Comparison of ENCODE assay signal across 16 cellular contexts in genomic region chr11:129281471-129282268, GRCh38.
DNase-seq lines count a peak whose midpoint lies in the region; ATAC-seq and TF ChIP-seq lines count a peak whose summit lies in the region.
"Had no signal": no experiment of that assay in that cellular context is flagged by ENCODE, and none has a peak within 500 bp of the region (broad histone marks: within the 10 kb centered on the region; RNA-seq: fewer than 3 reads in every experiment).

No MANE protein-coding gene starts in this region.

- peaks cover 7% of the 10 kb centered on the region for H4K20me1 ChIP-seq in GM23338 (replicated peaks; ENCODE audit: insufficient read depth)

- H3K9me3 ChIP-seq in CD4-positive, alpha-beta T cell (ENCODE audit: control insufficient read depth, low read length) = no peaks in the 10 kb centered on the region
- H3K9me3 ChIP-seq: SJSA1 had no signal

- TF ChIP-seq CTCF in CD4-positive, alpha-beta T cell (IDR thresholded peaks at IDR 0.05) = no peak
- no peak for TF ChIP-seq CTCF in GM23338 (conservative IDR thresholded peaks at IDR 0.05; ENCODE audit: low read depth in 2 of 2)
- TF ChIP-seq CTCF in nephron (IDR thresholded peaks at IDR 0.05; ENCODE audit: unreplicated experiment in 3 of 3) = no peak

- H3K4me3 Mint-ChIP-seq in CD4-positive, alpha-beta T cell = peak overlapping the region; percentile 22
- H3K4me3 Mint-ChIP-seq in GM23338 = no peak overlapping the region
- peak overlapping the region; percentile 33 to 73 (median 48) for H3K4me3 Mint-ChIP-seq in nephron

- no peaks in the 10 kb centered on the region for H3K9me2 ChIP-seq in GM23338 (ENCODE audit: insufficient read depth)

- peaks cover 17% of the 10 kb centered on the region for H3K27me3 ChIP-seq in CD4-positive, alpha-beta T cell (ENCODE audit: control insufficient read depth, insufficient read depth, low read length)
- peaks cover 23% of the 10 kb centered on the region for H3K27me3 ChIP-seq in GM23338 (ENCODE audit: insufficient read depth)
- H3K27me3 ChIP-seq: SJSA1 had no signal

- peaks cover 59% of the 10 kb centered on the region for H3K4me1 ChIP-seq in GM23338 (ENCODE audit: insufficient read depth)

- H3K4me2 ChIP-seq in GM23338 = peak overlapping the region; percentile 73
- H3K4me2 ChIP-seq: KMS-11 had no signal

- no peak overlapping the region; the same call in 1 of the 2 replicates for H3K4me3 ChIP-seq in GM23338
- H3K4me3 ChIP-seq: SJSA1 had no signal

- H3K27ac ChIP-seq in CD4-positive, alpha-beta T cell (ENCODE audit: low read depth, low read length) = no peak overlapping the region
- no peak overlapping the region for H3K27ac ChIP-seq in GM23338 (ENCODE audit: low read depth)
- H3K27ac ChIP-seq: C4-2B, KMS-11, SJSA1 had no signal

- POLR2A ChIA-PET in CD4-positive, alpha-beta T cell (lab: Charles Lee) = interaction anchor here (1.6 kb wide), 1 partner anchor 10 kb away, joined by 3 read pairs; no protein-coding TSS in a partner anchor

- no peaks in the 10 kb centered on the region for H3K9me3 Mint-ChIP-seq in CD4-positive, alpha-beta T cell
- no peaks in the 10 kb centered on the region for H3K9me3 Mint-ChIP-seq in GM23338
- no peaks in the 10 kb centered on the region for H3K9me3 Mint-ChIP-seq in nephron
- H3K9me3 Mint-ChIP-seq: H9 had no signal

- ATAC-seq in CD4-positive, alpha-beta T cell (ENCODE audit: poor library complexity) = no peak
- no peak for ATAC-seq in GM23338
- no peak for ATAC-seq in HG02884 (IDR thresholded peaks at IDR 0.05; ENCODE audit: unreplicated experiment)
- ATAC-seq: PC-3 had no signal

- H3K27ac Mint-ChIP-seq in CD4-positive, alpha-beta T cell = no peak overlapping the region
- no peak overlapping the region for H3K27ac Mint-ChIP-seq in GM23338
- peak overlapping the region in 1 of 3 experiments; percentile 6 for H3K27ac Mint-ChIP-seq in nephron

- H3K36me3 Mint-ChIP-seq in CD4-positive, alpha-beta T cell (ENCODE audit: low read depth) = no peaks in the 10 kb centered on the region
- no peaks in the 10 kb centered on the region for H3K36me3 Mint-ChIP-seq in GM23338 (ENCODE audit: low read depth)
- H3K36me3 Mint-ChIP-seq in nephron (ENCODE audit: low read depth) = no peaks in the 10 kb centered on the region

- peaks cover 17% of the 10 kb centered on the region for H3K27me3 Mint-ChIP-seq in CD4-positive, alpha-beta T cell
- H3K27me3 Mint-ChIP-seq in GM23338 (ENCODE audit: insufficient read depth, low read depth, poor library complexity) (peaks cover 10% of the 10 kb centered on the region), nephron (ENCODE audit: low read depth) (peaks cover 16% of the 10 kb centered on the region)

- no peaks in the 10 kb centered on the region for H3F3A ChIP-seq in GM23338 (replicated peaks; ENCODE audit: low read depth)

- intact Hi-C loops in CD4-positive, alpha-beta T cell (cut with DNase I, micrococcal nuclease) = loop anchor here in 1 of 2 experiments (5.0 to 10.0 kb wide), 4 partner anchors 46 to 1636 kb away; partner anchors contain the start of genes PRDM10 and SNX19

- CTCF ChIA-PET in CD4-positive, alpha-beta T cell (lab: Charles Lee) = interaction anchor here (0.6 kb wide), 1 partner anchor 535 kb away, joined by 3 read pairs; no protein-coding TSS in a partner anchor

- H3K4me1 Mint-ChIP-seq in CD4-positive, alpha-beta T cell (ENCODE audit: low read depth) = peaks cover 41% of the 10 kb centered on the region
- H3K4me1 Mint-ChIP-seq in GM23338 = peaks cover 60% of the 10 kb centered on the region
- peaks cover 60% of the 10 kb centered on the region for H3K4me1 Mint-ChIP-seq in nephron

- H3K79me2 ChIP-seq in GM23338 (replicated peaks; ENCODE audit: insufficient read depth) = peaks cover 19% of the 10 kb centered on the region

- no peaks in the 10 kb centered on the region for H3K36me3 ChIP-seq in GM23338 (ENCODE audit: insufficient read depth)
- H3K36me3 ChIP-seq: SJSA1 had no signal

- no peak for DNase-seq in CD4-positive, alpha-beta T cell
- DNase-seq in GM23338 (ENCODE audit: low spot score) (no peak), NCI-H69 (lab: John Stamatoyannopoulos, UW) (peak; percentile 35), nucleus accumbens (lab: John Stamatoyannopoulos, UW) (no peak), Ammon's horn (ENCODE audit: low spot score) (no peak)
- DNase-seq: ACHN, H9, NCI-H1436, NCI-H2171 treated with DMSO at 0.1 percent for 48 hours, NCI-H82, PC-3 had no signal

- H2AFZ ChIP-seq in GM23338 = peak overlapping the region; percentile 52; the same call in 1 of the 2 replicates

TF ChIP-seq in GM23338, 12 proteins besides CTCF, POLR2A, EP300 and RAD21 (continues in another document):
- TF ChIP-seq ETS1 (IDR thresholded peaks at IDR 0.05) (no peak), ZNF114 (CRISPR knock-in tag; IDR thresholded peaks at IDR 0.05) (no peak), ZNF462 (CRISPR knock-in tag; IDR thresholded peaks at IDR 0.05) (no peak), EZH2 (IDR thresholded peaks at IDR 0.05; ENCODE audit: low read depth, unreplicated experiment) (no peak), ZNF331 (CRISPR knock-in tag; IDR thresholded peaks at IDR 0.05; ENCODE audit: low read depth) (no peak), POLR2AphosphoS5 (IDR thresholded peaks at IDR 0.05; ENCODE audit: low read depth) (no peak), CREB1 (CRISPR knock-in tag; IDR thresholded peaks at IDR 0.05; ENCODE audit: low read depth) (no peak), NANOG (IDR thresholded peaks at IDR 0.05; ENCODE audit: borderline replicate concordance) (no peak), STAT1 (IDR thresholded peaks at IDR 0.05; ENCODE audit: unreplicated experiment) (no peak), EZH2phosphoT487 (IDR thresholded peaks at IDR 0.05; ENCODE audit: unreplicated experiment) (no peak), JUNB (IDR thresholded peaks at IDR 0.05; ENCODE audit: unreplicated experiment) (no peak)
